In genomic region chr2:87442983-87443577, GRCh38 we compare ENCODE assay signal across 8 cellular contexts.
DNase-seq lines count a peak whose midpoint lies in the region; ATAC-seq, FAIRE-seq and TF ChIP-seq lines count a peak whose summit lies in the region.
"Not testable (repeated sequence)": the region's sequence is repeated elsewhere in the genome, so short reads cannot be mapped to it uniquely, and the experiment has no call there.

No MANE protein-coding gene starts in this region.

- DNase-seq in activated CD8-positive, alpha-beta T cell treated with anti-CD3 and anti-CD28 coated beads for 36 hours: peak; percentile 68
- not testable (repeated sequence) for DNase-seq in urothelium cell line (ENCODE audit: low spot score)

- POLR2A ChIA-PET in activated CD8-positive, alpha-beta T cell treated with anti-CD3 and anti-CD28 coated beads for 36 hours (lab: Charles Lee): not testable (repeated sequence)

- not testable (repeated sequence) for H3K9me3 Mint-ChIP-seq in activated CD8-positive, alpha-beta T cell treated with anti-CD3 and anti-CD28 coated beads for 36 hours

- ATAC-seq in GM18520 (IDR thresholded peaks at IDR 0.05; ENCODE audit: unreplicated experiment) (peak; percentile 96), GM19455 (IDR thresholded peaks at IDR 0.05; ENCODE audit: unreplicated experiment) (peak; percentile 99), HG02610 (IDR thresholded peaks at IDR 0.05; ENCODE audit: unreplicated experiment) (peak; percentile 97), HG03066 (IDR thresholded peaks at IDR 0.05; ENCODE audit: low read depth, unreplicated experiment) (peak; percentile 97), HG03558 (IDR thresholded peaks at IDR 0.05; ENCODE audit: extremely low read depth, unreplicated experiment) (peak; percentile 93), esophagus mucosa (peak; percentile 10)
- ATAC-seq in activated CD8-positive, alpha-beta T cell treated with anti-CD3 and anti-CD28 coated beads for 36 hours: peak; percentile 84

- CTCF ChIA-PET in activated CD8-positive, alpha-beta T cell treated with anti-CD3 and anti-CD28 coated beads for 36 hours (lab: Charles Lee): not testable (repeated sequence)

- H3K27me3 Mint-ChIP-seq in activated CD8-positive, alpha-beta T cell treated with anti-CD3 and anti-CD28 coated beads for 36 hours: not testable (repeated sequence)

- peaks cover 30% of the 10 kb centered on the region for H3K4me1 Mint-ChIP-seq in activated CD8-positive, alpha-beta T cell treated with anti-CD3 and anti-CD28 coated beads for 36 hours (ENCODE audit: low read depth)

- H3K27ac Mint-ChIP-seq in activated CD8-positive, alpha-beta T cell treated with anti-CD3 and anti-CD28 coated beads for 36 hours: peak overlapping the region; percentile 84

- not testable (repeated sequence) for H3K36me3 Mint-ChIP-seq in activated CD8-positive, alpha-beta T cell treated with anti-CD3 and anti-CD28 coated beads for 36 hours (ENCODE audit: low read depth)

- TF ChIP-seq CTCF in activated CD8-positive, alpha-beta T cell treated with anti-CD3 and anti-CD28 coated beads for 36 hours (IDR thresholded peaks at IDR 0.05): not testable (repeated sequence)

- intact Hi-C loops in activated CD8-positive, alpha-beta T cell treated with anti-CD3 and anti-CD28 coated beads for 36 hours (cut with micrococcal nuclease): not testable (repeated sequence)

- FAIRE-seq in urothelium cell line (lab: Jason Lieb, UNC): peak; percentile 13

- not testable (repeated sequence) for H3K4me3 Mint-ChIP-seq in activated CD8-positive, alpha-beta T cell treated with anti-CD3 and anti-CD28 coated beads for 36 hours

Comparison
In these comparisons a context has a peak if more than half of its experiments do, and no peak if none do; other contexts are left out.
1. ATAC-seq: peak in every context shown above with its lines; median percentile 99 in GM19455; 97 in HG02610; 97 in HG03066; 96 in GM18520; 93 in HG03558; 84 in activated CD8-positive, alpha-beta T cell treated with anti-CD3 and anti-CD28 coated beads for 36 hours; 10 in esophagus mucosa.